Comparison of ENCODE assay signal across 8 cellular contexts in genomic region chr17:77374170-77374936, GRCh38.
DNase-seq lines count a peak whose midpoint lies in the region; ATAC-seq and TF ChIP-seq lines count a peak whose summit lies in the region.

No MANE protein-coding gene starts in this region.

- in situ Hi-C loops in HAP-1 (cut with MboI; ENCODE audit: low sequenced_read_pairs), result no loop called here

- TF ChIP-seq CTCF in lung (IDR thresholded peaks at IDR 0.05; ENCODE audit: control extremely low read depth, extremely low read depth), result peak; percentile 4

- H3K4me3 ChIP-seq in lung, result peak overlapping the region; percentile 62
- H3K4me3 ChIP-seq in HAP-1, result no peak overlapping the region

- H3K4me1 ChIP-seq in lung (ENCODE audit: control insufficient read depth in 2 of 2, insufficient read depth in 2 of 2, low read length in 2 of 2), result peaks cover 21 to 75% of the 10 kb centered on the region in 2 donors
- peaks cover 6% of the 10 kb centered on the region for H3K4me1 ChIP-seq in HAP-1

- H3K36me3 ChIP-seq in lung (ENCODE audit: control insufficient read depth in 2 of 2, insufficient read depth in 2 of 2, low read length in 2 of 2) (peaks cover 0 to 2% of the 10 kb centered on the region in 2 donors), HAP-1 (replicated peaks) (no peaks in the 10 kb centered on the region)

- peak overlapping the region; percentile 86 to 96 for H3K27ac ChIP-seq in lung (ENCODE audit: low read depth in 1 of 2, low read length in 1 of 2)

- H3K9me3 ChIP-seq in lung (ENCODE audit: control insufficient read depth in 2 of 2, insufficient read depth in 1 of 2, low read length in 1 of 2), result no peaks in the 10 kb centered on the region
- no peaks in the 10 kb centered on the region for H3K9me3 ChIP-seq in HAP-1

- H3K27me3 ChIP-seq in lung (ENCODE audit: control insufficient read depth, insufficient read depth) (no peaks in the 10 kb centered on the region), HAP-1 (ENCODE audit: low read depth) (no peaks in the 10 kb centered on the region)

- ATAC-seq in lung (ENCODE audit: insufficient read depth, low FRiP score) (peak; percentile 16), HG02938 (IDR thresholded peaks at IDR 0.05; ENCODE audit: unreplicated experiment) (no peak)

- peak; percentile 62 for DNase-seq in DMS53 treated with DMSO at 0.1 percent for 48 hours (lab: John Stamatoyannopoulos, UW; ENCODE audit: unreplicated experiment)
- peak; percentile 46 for DNase-seq in NCI-H1092 treated with DMSO at 0.1 percent for 48 hours (lab: John Stamatoyannopoulos, UW)
- peak; percentile 87 for DNase-seq in activated CD8-positive, alpha-beta memory T cell treated with anti-CD3 and anti-CD28 coated beads for 24 hours
- DNase-seq in effector CD8-positive, alpha-beta T cell (lab: John Stamatoyannopoulos, UW), result peak; percentile 59
- DNase-seq in lung (ENCODE audit: low spot score), result peak; percentile 80
- peak in 2 of 3 donors; percentile 52 to 53 for DNase-seq in stimulated activated CD4-positive, alpha-beta T cell treated with anti-CD3 and anti-CD28 coated beads, TNF-alpha, amount 100 ng/mL, for 1 hour (ENCODE audit: low read depth in 3 of 3, low spot score in 1 of 3)
- DNase-seq in HAP-1 (ENCODE audit: low spot score in 2 of 2), result no peak

- 3% methylated on average over 34 of the region's 34 CpGs for WGBS in lung, 2 donors

Comparison
In these comparisons a context has a peak if more than half of its experiments do, and no peak if none do; other contexts are left out.
1. DNase-seq: peak in DMS53 treated with DMSO at 0.1 percent for 48 hours (single experiment), NCI-H1092 treated with DMSO at 0.1 percent for 48 hours (single experiment), activated CD8-positive, alpha-beta memory T cell treated with anti-CD3 and anti-CD28 coated beads for 24 hours (single experiment), effector CD8-positive, alpha-beta T cell (single experiment), lung (single experiment) and stimulated activated CD4-positive, alpha-beta T cell treated with anti-CD3 and anti-CD28 coated beads, TNF-alpha, amount 100 ng/mL, for 1 hour (2 of 3); none in HAP-1 (0 of 2).